9 cellular contexts compared by ENCODE assay signal in the genomic region with DNA sequence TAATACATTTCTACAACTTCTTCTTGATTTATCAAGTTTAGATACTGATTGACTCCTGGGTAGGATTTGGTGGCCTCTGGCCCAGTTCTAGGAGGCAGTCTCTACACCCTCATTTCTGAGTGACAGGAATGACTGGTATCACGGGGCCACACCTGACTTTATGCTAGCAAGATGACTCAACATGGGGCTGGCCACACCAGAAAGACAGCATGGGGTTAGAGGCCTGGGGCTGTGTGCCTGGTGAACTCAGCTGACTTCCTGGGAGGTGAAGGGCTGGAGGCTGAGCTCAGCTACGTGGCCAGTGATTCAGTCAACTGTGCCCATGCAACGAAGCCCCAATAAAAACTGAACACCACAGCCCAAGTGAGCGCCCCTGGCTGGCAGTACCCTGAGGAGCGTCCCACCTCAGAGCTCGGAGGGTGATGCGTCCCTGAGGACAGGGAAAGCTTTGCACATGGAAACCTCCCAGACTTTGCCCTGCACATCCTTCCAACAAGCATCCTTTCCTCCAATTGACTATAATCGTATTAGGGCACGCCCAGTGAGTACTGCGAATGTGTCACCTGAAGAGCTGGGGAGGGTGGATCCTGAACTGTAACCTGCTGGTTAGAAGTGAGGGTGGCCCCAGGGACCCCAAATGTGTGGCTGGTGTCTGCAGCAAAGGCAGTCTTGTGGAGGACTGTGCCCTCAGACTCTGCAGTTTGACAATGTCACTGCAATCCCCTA. TPM values are rescaled to one million over a fixed set of nuclear protein-coding genes. Genes with fewer than 3 reads are reported as not detected.
A peak's percentile ranks its signal among the peaks of the same experiment; 100 is the strongest.
DNase-seq lines count a peak whose midpoint lies in the region; ATAC-seq and TF ChIP-seq lines count a peak whose summit lies in the region.
"Had no signal": no experiment of that assay in that cellular context is flagged by ENCODE, and none has a peak within 500 bp of the region (broad histone marks: within the 10 kb centered on the region; RNA-seq: fewer than 3 reads in every experiment).

No MANE protein-coding gene starts in this region.

- DNase-seq in T1000 (lab: John Stamatoyannopoulos, UW) (peak; percentile 82), endothelial cell (ENCODE audit: low spot score) (no peak), T-helper 9 cell (no peak), DMS79 treated with DMSO at 0.1 percent for 48 hours (lab: John Stamatoyannopoulos, UW) (no peak), cerebellar cortex (ENCODE audit: low spot score) (no peak)

- no peaks in the 10 kb centered on the region for H3K9me3 ChIP-seq in mucosa of rectum (ENCODE audit: control insufficient read depth in 2 of 2, low read length in 2 of 2)

- no peaks in the 10 kb centered on the region for H3K9me3 Mint-ChIP-seq in endothelial cell (ENCODE audit: unreplicated experiment)

- no peak overlapping the region for H3K4me3 ChIP-seq in mucosa of rectum (ENCODE audit: low read length in 2 of 2)

- H3K4me3 Mint-ChIP-seq in endothelial cell (ENCODE audit: unreplicated experiment): no peak overlapping the region

- no peak overlapping the region for H3K27ac Mint-ChIP-seq in endothelial cell (ENCODE audit: unreplicated experiment)

- H3K36me3 ChIP-seq in mucosa of rectum (ENCODE audit: control insufficient read depth in 2 of 2, insufficient read depth in 2 of 2, low read length in 2 of 2): peaks cover 31 to 37% of the 10 kb centered on the region in 2 donors

- no peak overlapping the region for H3K9ac ChIP-seq in mucosa of rectum (ENCODE audit: low read depth in 1 of 2, low read length in 2 of 2)
- H3K9ac ChIP-seq: KMS-11 had no signal

- H3K27me3 Mint-ChIP-seq in endothelial cell (ENCODE audit: unreplicated experiment): peaks cover 11% of the 10 kb centered on the region

- ATAC-seq in GM18873 (IDR thresholded peaks at IDR 0.05; ENCODE audit: low FRiP score, unreplicated experiment) (peak; percentile 81), HG02623 (IDR thresholded peaks at IDR 0.05; ENCODE audit: unreplicated experiment) (peak; percentile 84)

- H3K4me1 ChIP-seq in mucosa of rectum (ENCODE audit: control insufficient read depth in 2 of 2, insufficient read depth in 2 of 2, low read length in 2 of 2): peaks cover 0 to 7% of the 10 kb centered on the region in 2 donors

- H3K36me3 Mint-ChIP-seq in endothelial cell (ENCODE audit: low read depth, unreplicated experiment): peaks cover 39% of the 10 kb centered on the region

- H3K4me1 Mint-ChIP-seq in endothelial cell (ENCODE audit: unreplicated experiment): no peaks in the 10 kb centered on the region

- H3K27me3 ChIP-seq in mucosa of rectum (ENCODE audit: control insufficient read depth in 2 of 2, insufficient read depth in 2 of 2, low read length in 2 of 2): no peaks in the 10 kb centered on the region

- TF ChIP-seq CTCF in endothelial cell (IDR thresholded peaks at IDR 0.05; ENCODE audit: unreplicated experiment): no peak

- peak overlapping the region; percentile 80 to 82 for H3K27ac ChIP-seq in mucosa of rectum (ENCODE audit: low read depth in 2 of 2, low read length in 2 of 2)
- H3K27ac ChIP-seq: KMS-11 had no signal

RNA-seq across cellular contexts. Expression of gene NIPA2, which starts 57.2 kb away (rescaled TPM):
- total RNA-seq in endothelial cell (ENCODE audit: unreplicated experiment): 81.0 TPM
